13 cellular contexts compared by ENCODE assay signal in the genomic region with DNA sequence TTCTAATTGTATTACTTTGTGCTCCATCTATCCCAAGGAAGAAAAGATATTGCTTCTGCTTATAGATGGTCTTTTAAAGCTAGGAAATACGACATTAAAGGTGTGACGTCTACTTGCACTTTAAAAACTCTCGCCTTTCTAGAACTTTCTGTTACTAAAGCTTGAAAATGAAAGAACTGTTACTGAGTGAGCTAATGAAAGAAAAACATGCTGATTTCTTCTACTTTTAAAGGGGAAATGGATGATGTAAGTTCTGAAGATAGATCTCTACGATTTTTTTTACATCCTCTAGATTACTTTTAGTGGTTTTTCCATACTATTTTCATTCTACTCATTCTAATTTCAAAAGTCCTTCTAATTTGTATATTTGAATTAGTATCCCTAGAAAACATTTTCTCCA.
A peak's percentile ranks its signal among the peaks of the same experiment; 100 is the strongest.
DNase-seq lines count a peak whose midpoint lies in the region; ATAC-seq and TF ChIP-seq lines count a peak whose summit lies in the region.
"Had no signal": no experiment of that assay in that cellular context is flagged by ENCODE, and none has a peak within 500 bp of the region (broad histone marks: within the 10 kb centered on the region; RNA-seq: fewer than 3 reads in every experiment).

No MANE protein-coding gene starts in this region.

- intact Hi-C loops in Calu3 (cut with micrococcal nuclease; ENCODE audit: unreplicated experiment): no loop called here
- intact Hi-C loops in sciatic nerve (cut with DNase I): no loop called here

- H3K9me3 ChIP-seq in adipocyte (ENCODE audit: control insufficient read depth, low read length): no peaks in the 10 kb centered on the region

- TF ChIP-seq CTCF in Calu3 (IDR thresholded peaks at IDR 0.05; ENCODE audit: unreplicated experiment): no peak
- no peak for TF ChIP-seq CTCF in fibroblast of the aortic adventitia (IDR thresholded peaks at IDR 0.05; ENCODE audit: insufficient read depth, low read length)

- peaks cover 6% of the 10 kb centered on the region for H3K36me3 Mint-ChIP-seq in Calu3 (ENCODE audit: insufficient read depth, unreplicated experiment)

- BruUV-seq in Calu3 (replicated peaks; lab: Mats Ljungman, UMichigan): no TSS peak

- CTCF ChIA-PET in Calu3 (lab: Charles Lee): no interaction called here

- H3K4me3 ChIP-seq in adipocyte (ENCODE audit: low read length): peak overlapping the region; percentile 77
- peak overlapping the region; percentile 34 for H3K4me3 ChIP-seq in fibroblast of the aortic adventitia (ENCODE audit: low read depth, low read length)

- no peaks in the 10 kb centered on the region for H3K27me3 ChIP-seq in adipocyte (replicated peaks; ENCODE audit: control insufficient read depth, insufficient read depth, low read length)

- peak overlapping the region; percentile 76 for H3K9ac ChIP-seq in adipocyte (ENCODE audit: low read length)

- H3K4me1 ChIP-seq in adipocyte (ENCODE audit: control insufficient read depth, insufficient read depth, low read length): peaks cover 42% of the 10 kb centered on the region

- DNase-seq in Calu3 (no peak), adipocyte (ENCODE audit: low read depth) (peak; percentile 57), fibroblast of the aortic adventitia (ENCODE audit: low read depth) (no peak), sciatic nerve (ENCODE audit: low spot score) (no peak), NCI-H524 treated with DMSO at 0.1 percent for 48 hours (lab: John Stamatoyannopoulos, UW) (no peak), CD1c-positive myeloid dendritic cell (ENCODE audit: extremely low spot score) (no peak)
- DNase-seq: erythroblast; mesendoderm; NCI-H1092; occipital lobe; stimulated activated CD4-positive, alpha-beta T cell treated with anti-CD3 and anti-CD28 coated beads, Interleukin-12 subunit alpha, Interleukin-12 subunit beta, amount 100 ng/mL, for 4 hours had no signal

- H3K4me3 Mint-ChIP-seq in Calu3 (ENCODE audit: low read depth, unreplicated experiment): no peak overlapping the region

- peaks cover 13% of the 10 kb centered on the region for H3K4me1 Mint-ChIP-seq in Calu3 (ENCODE audit: low read depth, unreplicated experiment)

- TF ChIP-seq POLR2A in GM18505 (IDR thresholded peaks at IDR 0.05; ENCODE audit: borderline replicate concordance, extremely low read depth, insufficient read depth, insufficient read length): no peak

- H3K27me3 Mint-ChIP-seq in Calu3 (ENCODE audit: unreplicated experiment): no peaks in the 10 kb centered on the region

- ATAC-seq in sciatic nerve: peak; percentile 46
- no peak for ATAC-seq in HG03442 (IDR thresholded peaks at IDR 0.05; ENCODE audit: unreplicated experiment)
- ATAC-seq in GM18505 (IDR thresholded peaks at IDR 0.05; ENCODE audit: unreplicated experiment): no peak

- H3K9me3 Mint-ChIP-seq in Calu3 (ENCODE audit: low read depth, unreplicated experiment): no peaks in the 10 kb centered on the region

- peak overlapping the region; percentile 76 for H3K27ac Mint-ChIP-seq in Calu3 (ENCODE audit: unreplicated experiment)

- no peaks in the 10 kb centered on the region for H3K36me3 ChIP-seq in adipocyte (ENCODE audit: control insufficient read depth, insufficient read depth, low read length, severe bottlenecking)
